In the genomic region with DNA sequence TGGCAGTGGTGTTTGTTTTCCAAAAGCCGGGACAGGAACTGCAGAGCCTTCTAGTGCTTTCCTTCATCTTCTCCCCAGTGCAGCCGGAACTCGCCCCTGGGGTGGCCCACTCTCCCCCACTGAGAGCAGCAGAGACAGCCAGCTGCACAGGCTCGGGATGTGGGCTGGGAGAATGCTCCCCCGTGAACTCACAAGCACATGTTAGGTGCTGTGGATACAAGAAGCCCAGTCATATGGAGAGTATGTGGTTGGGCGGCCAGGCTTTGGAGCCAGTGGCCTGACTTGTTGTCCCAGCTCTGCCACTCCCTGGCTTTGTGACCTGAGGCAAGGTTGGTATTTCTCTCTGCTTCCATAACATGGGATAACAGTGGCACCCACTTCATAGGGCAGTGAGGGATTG, we compare ENCODE assay signal across 15 cellular contexts. TPM values are rescaled to one million over a fixed set of nuclear protein-coding genes. Genes with fewer than 3 reads are reported as not detected.
A peak's percentile ranks its signal among the peaks of the same experiment; 100 is the strongest.
DNase-seq lines count a peak whose midpoint lies in the region; ATAC-seq and TF ChIP-seq lines count a peak whose summit lies in the region.
"Had no signal": no experiment of that assay in that cellular context is flagged by ENCODE, and none has a peak within 500 bp of the region (broad histone marks: within the 10 kb centered on the region; RNA-seq: fewer than 3 reads in every experiment).

No MANE protein-coding gene starts in this region.

- intact Hi-C loops in Right ventricle myocardium superior (cut with DNase I) = no loop called here
- intact Hi-C loops in mucosa of descending colon (cut with DNase I, micrococcal nuclease) = no loop called here
- intact Hi-C loops in vagina (cut with DNase I) = no loop called here
- intact Hi-C loops in left lung (cut with DNase I) = no loop called here

- H3K27me3 ChIP-seq in right atrium auricular region = no peaks in the 10 kb centered on the region
- no peaks in the 10 kb centered on the region for H3K27me3 ChIP-seq in vagina
- H3K27me3 ChIP-seq in left lung = no peaks in the 10 kb centered on the region

- H3K36me3 ChIP-seq in right atrium auricular region (no peaks in the 10 kb centered on the region), mucosa of descending colon (ENCODE audit: low read depth) (no peaks in the 10 kb centered on the region), vagina (no peaks in the 10 kb centered on the region), left lung (no peaks in the 10 kb centered on the region)
- H3K36me3 ChIP-seq: neutrophil had no signal

- no peak overlapping the region for H3K4me3 ChIP-seq in right atrium auricular region
- H3K4me3 ChIP-seq in choroid plexus epithelial cell (ENCODE audit: low read depth, low read length) = no peak overlapping the region
- no peak overlapping the region for H3K4me3 ChIP-seq in mucosa of descending colon
- H3K4me3 ChIP-seq in vagina = no peak overlapping the region
- no peak overlapping the region for H3K4me3 ChIP-seq in left lung

- H3K9me3 ChIP-seq in right atrium auricular region (no peaks in the 10 kb centered on the region), mucosa of descending colon (no peaks in the 10 kb centered on the region), vagina (no peaks in the 10 kb centered on the region), left lung (no peaks in the 10 kb centered on the region)
- H3K9me3 ChIP-seq: neutrophil had no signal

- H3K27ac ChIP-seq in right atrium auricular region (peak overlapping the region; percentile 73 to 90), vagina (peak overlapping the region; percentile 10), left lung (no peak overlapping the region)
- H3K27ac ChIP-seq: neutrophil had no signal

- TF ChIP-seq CTCF in right atrium auricular region (IDR thresholded peaks at IDR 0.05) = no peak
- no peak for TF ChIP-seq CTCF in choroid plexus epithelial cell (conservative IDR thresholded peaks at IDR 0.05; ENCODE audit: low read depth, low read length)
- TF ChIP-seq CTCF in mucosa of descending colon (IDR thresholded peaks at IDR 0.05) = no peak
- TF ChIP-seq CTCF in vagina (IDR thresholded peaks at IDR 0.05) = no peak
- no peak for TF ChIP-seq CTCF in left lung (IDR thresholded peaks at IDR 0.05)

- no peak for TF ChIP-seq POLR2A in vagina (IDR thresholded peaks at IDR 0.05)

- DNase-seq in right atrium auricular region (ENCODE audit: low spot score) = no peak
- no peak for DNase-seq in Right ventricle myocardium superior
- peak; percentile 74 for DNase-seq in choroid plexus epithelial cell (ENCODE audit: low read depth)
- no peak for DNase-seq in mucosa of descending colon
- peak in 1 of 2 donors; percentile 80 for DNase-seq in vagina (ENCODE audit: extremely low spot score in 2 of 2)
- DNase-seq in NCI-H2227 (lab: John Stamatoyannopoulos, UW; ENCODE audit: unreplicated experiment) = no peak
- DNase-seq in left lung = no peak
- no peak for DNase-seq in kidney tubule cell (ENCODE audit: low spot score)
- DNase-seq: activated CD4-positive, alpha-beta T cell treated with anti-CD3 and anti-CD28 coated beads, Interleukin-2, amount 10 ng/mL, durations not matched to agents 7 days and 5 days; activated T-cell treated with anti-CD3 and anti-CD28 coated beads, Interleukin-2, amount 50 U/mL, for 48 hours; Calu3; effector CD8-positive, alpha-beta T cell; NCI-H1105 treated with DMSO at 0.1 percent for 48 hours; NCI-H510A had no signal

- H3K4me1 ChIP-seq in right atrium auricular region (peaks cover 0 to 44% of the 10 kb centered on the region in 2 donors), mucosa of descending colon (ENCODE audit: low read depth) (peaks cover 45% of the 10 kb centered on the region), vagina (peaks cover 31% of the 10 kb centered on the region), left lung (peaks cover 0 to 25% of the 10 kb centered on the region in 2 donors)

- ATAC-seq in Right ventricle myocardium superior (ENCODE audit: poor library complexity) = no peak
- peak; percentile 16 for ATAC-seq in mucosa of descending colon
- ATAC-seq in left lung = no peak

RNA-seq across cellular contexts. Expression of a gene that starts 9.4 kb away (rescaled TPM):
- total RNA-seq in right atrium auricular region (10 to 100 TPM; 47.5 to 69.4 TPM), Right ventricle myocardium superior (75.0 TPM), mucosa of descending colon (10 to 100 TPM; 31.5 to 47.4 (median 46.6) TPM), vagina (29.0 TPM), left lung (10 to 100 TPM; 24.3 to 28.6 TPM)

RNA-seq across cellular contexts. Expression of a gene that starts 57.1 kb away (rescaled TPM):
- total RNA-seq in right atrium auricular region (10 to 100 TPM in 1 of 2 donors, 1 to 10 TPM in 1; 8.4 to 17.4 TPM), Right ventricle myocardium superior (6.0 TPM), mucosa of descending colon (10 to 100 TPM; 11.8 to 12.8 (median 11.8) TPM), vagina (34.9 TPM), left lung (10 to 100 TPM; 10.8 to 11.1 TPM)

Comparison
In these comparisons a context has a peak if more than half of its experiments do, and no peak if none do; other contexts are left out.
1. H3K27ac ChIP-seq: peak in right atrium auricular region (2 of 2) and vagina (single experiment); none in left lung (0 of 2).